ENCODE assay signal across 15 cellular contexts in genomic region chr1:108503062-108503740, GRCh38. TPM values are rescaled to one million over a fixed set of nuclear protein-coding genes. Genes with fewer than 3 reads are reported as not detected.
A peak's percentile ranks its signal among the peaks of the same experiment; 100 is the strongest.
DNase-seq lines count a peak whose midpoint lies in the region; ATAC-seq, FAIRE-seq and TF ChIP-seq lines count a peak whose summit lies in the region.
"Had no signal": no experiment of that assay in that cellular context is flagged by ENCODE, and none has a peak within 500 bp of the region (broad histone marks: within the 10 kb centered on the region; RNA-seq: fewer than 3 reads in every experiment).

No MANE protein-coding gene starts in this region.

- TF ChIP-seq EP300 in H1 (IDR thresholded peaks at IDR 0.05; ENCODE audit: borderline replicate concordance in 1 of 2, low read depth in 2 of 2, low read length in 2 of 2): no peak

- H2AFZ ChIP-seq in H1 (ENCODE audit: low read length) (0 out of 2 replicates have a peak overlapping the region, but pooled peaks have one; percentile 3), neural progenitor cell (replicated peaks) (no peak overlapping the region)

- no peak overlapping the region for H2AK5ac ChIP-seq in H1 (ENCODE audit: low read depth, low read length)

- H3K23ac ChIP-seq in H1 (ENCODE audit: insufficient read length): no peak overlapping the region

- H3K79me2 ChIP-seq in H1 (ENCODE audit: control insufficient read depth in 1 of 2, insufficient read depth in 2 of 2, low read length in 2 of 2) (no peaks in the 10 kb centered on the region), neural progenitor cell (ENCODE audit: low read depth) (no peaks in the 10 kb centered on the region)

- no peak overlapping the region for H2BK12ac ChIP-seq in H1 (ENCODE audit: low read depth, low read length)

- H4K8ac ChIP-seq in H1 (ENCODE audit: extremely low read depth, insufficient read depth, low read length): no peak overlapping the region

- peaks cover 4% of the 10 kb centered on the region; the same call in 1 of the 2 replicates for H3K23me2 ChIP-seq in H1 (ENCODE audit: low read depth, low read length)

- no peak overlapping the region for H2BK5ac ChIP-seq in H1 (ENCODE audit: low read depth, low read length)

- TF ChIP-seq CTCF in H1 (IDR thresholded peaks at IDR 0.05; ENCODE audit: control extremely low read depth in 1 of 3, insufficient read depth in 1 of 3, low read depth in 1 of 3, low read length in 3 of 3) (no peak), neural progenitor cell (IDR thresholded peaks at IDR 0.05) (no peak)

- H3K36me3 ChIP-seq in H1 (ENCODE audit: control insufficient read depth in 2 of 4, insufficient read depth in 4 of 4, low read length in 3 of 4): no peaks in the 10 kb centered on the region
- H3K36me3 ChIP-seq in neural progenitor cell: no peaks in the 10 kb centered on the region

- H3K4me3 Mint-ChIP-seq in neural progenitor cell: no peak overlapping the region
- H3K4me3 Mint-ChIP-seq: activated CD8-positive, alpha-beta T cell treated with anti-CD3 and anti-CD28 coated beads, Interleukin-2, amount 10 ng/mL, durations not matched to agents 7 days and 5 days; nephron progenitor cell had no signal

- H3F3A ChIP-seq in neural progenitor cell (ENCODE audit: low read depth): no peaks in the 10 kb centered on the region

- POLR2A ChIA-PET in H1 (lab: Charles Lee; ENCODE audit: partially characterized antibody): interaction anchor here (1.2 kb wide), 1 partner anchor 57 kb away, joined by 3 read pairs; the partner anchor contains the start of gene EEIG2

- WGBS in H1 (ENCODE audit: extremely low coverage in 1 of 2, insufficient coverage in 1 of 2, insufficient read length in 1 of 2, insufficient replicate concordance in 2 of 2, low coverage in 1 of 2, low lambda C conversion rate in 2 of 2, missing lambda C conversion rate in 1 of 2), 2 experiments: 86% methylated on average over 5 of the region's 5 CpGs; no CpG with 5 or more reads in 1 of the 2 experiments

- no peak for FAIRE-seq in H1 (lab: Jason Lieb, UNC)

- DNase-seq in ELF-1 (ENCODE audit: low read depth, low spot score): peak; percentile 81
- DNase-seq in NCI-H460 (ENCODE audit: extremely low read depth, low read depth): peak; percentile 48
- DNase-seq in H1 (ENCODE audit: low read depth in 1 of 2, low spot score in 2 of 2): peak in 1 of 2 experiments; percentile 17
- peak; percentile 12 for DNase-seq in neural progenitor cell (ENCODE audit: low spot score)
- DNase-seq in NCI-H446 treated with DMSO at 0.1 percent for 48 hours (lab: John Stamatoyannopoulos, UW): no peak
- DNase-seq in activated CD4-positive, alpha-beta T cell treated with anti-CD3 and anti-CD28 coated beads, Interleukin-2, amount 50 U/mL, for 48 hours: no peak
- no peak for DNase-seq in central memory CD4-positive, alpha-beta T cell
- DNase-seq: activated CD8-positive, alpha-beta T cell treated with anti-CD3 and anti-CD28 coated beads, Interleukin-2, amount 10 ng/mL, durations not matched to agents 7 days and 5 days; anterior cingulate cortex; GDM1; NCI-H187 treated with DMSO at 0.1 percent for 48 hours; nephron progenitor cell; RPMI8226; stimulated activated naive CD8-positive, alpha-beta T cell treated with anti-CD3 and anti-CD28 coated beads, Interleukin-15, Interleukin-2, amounts not matched to agents 100 U/mL and 50 U/mL, for 24 hours had no signal

- H3K9me3 Mint-ChIP-seq in neural progenitor cell: no peaks in the 10 kb centered on the region
- H3K9me3 Mint-ChIP-seq: nephron progenitor cell had no signal

- no peak overlapping the region; the same call in 1 of the 2 replicates for H2BK20ac ChIP-seq in H1 (ENCODE audit: low read length)

- CTCF ChIA-PET in H1 (lab: Charles Lee; ENCODE audit: partially characterized antibody): interaction anchor here (1.2 to 2.3 kb wide), 2 partner anchors 58 to 206 kb away, joined by 3 to 13 read pairs; partner anchors contain the start of gene EEIG2

- H3K14ac ChIP-seq in H1 (ENCODE audit: insufficient read length): no peak overlapping the region

- no peak overlapping the region for H3K27ac Mint-ChIP-seq in neural progenitor cell
- H3K27ac Mint-ChIP-seq: activated CD8-positive, alpha-beta T cell treated with anti-CD3 and anti-CD28 coated beads, Interleukin-2, amount 10 ng/mL, durations not matched to agents 7 days and 5 days; nephron progenitor cell had no signal

- H3K4me1 ChIP-seq in H1 (replicated peaks in 1 of 4; ENCODE audit: control insufficient read depth in 3 of 4, insufficient read depth in 4 of 4, low read length in 3 of 4) (peaks cover 0 to 7% (median 0%) of the 10 kb centered on the region in 4 experiments; a peak in 1 of 7 replicates), neural progenitor cell (no peaks in the 10 kb centered on the region)

- H3K27me3 ChIP-seq in H1 (replicated peaks in 1 of 4; ENCODE audit: control insufficient read depth in 3 of 4, extremely low read depth in 1 of 4, insufficient read depth in 3 of 4, low read length in 3 of 4): no peaks in the 10 kb centered on the region
- H3K27me3 ChIP-seq in neural progenitor cell: no peaks in the 10 kb centered on the region

- no peak overlapping the region for H3K27ac ChIP-seq in H1 (ENCODE audit: low read depth, low read length)
- no peak overlapping the region for H3K27ac ChIP-seq in neural progenitor cell

- no peak overlapping the region for H3K56ac ChIP-seq in H1 (replicated peaks; ENCODE audit: insufficient read length, low read depth, low read length)

- TF ChIP-seq POLR2A in H1 (IDR thresholded peaks at IDR 0.05; ENCODE audit: control extremely low read depth in 1 of 2, low read depth in 2 of 2, low read length in 2 of 2): no peak

- H3K4me2 ChIP-seq in H1 (ENCODE audit: insufficient read depth in 1 of 2, low read depth in 2 of 2, low read length in 2 of 2) (no peak overlapping the region), neural progenitor cell (no peak overlapping the region)

- no peaks in the 10 kb centered on the region for H3K79me1 ChIP-seq in H1 (ENCODE audit: low read depth, low read length)

- H4K5ac ChIP-seq in H1 (ENCODE audit: insufficient read length, low read depth, low read length): no peak overlapping the region

- H4K91ac ChIP-seq in H1 (replicated peaks; ENCODE audit: insufficient read length, low read length): no peak overlapping the region

- no peak for ATAC-seq in esophagus mucosa
- ATAC-seq: activated CD8-positive, alpha-beta T cell treated with anti-CD3 and anti-CD28 coated beads, Interleukin-2, amount 10 ng/mL, durations not matched to agents 7 days and 5 days; stimulated activated naive CD8-positive, alpha-beta T cell treated with anti-CD3 and anti-CD28 coated beads, Interleukin-15, Interleukin-2, amounts not matched to agents 100 U/mL and 50 U/mL, for 24 hours had no signal

- no peak overlapping the region for H2BK120ac ChIP-seq in H1 (replicated peaks; ENCODE audit: low read depth, low read length)

- H3K9me3 ChIP-seq in H1 (ENCODE audit: insufficient read depth in 2 of 2, low read depth in 1 of 2, low read length in 1 of 2): no peaks in the 10 kb centered on the region
- no peaks in the 10 kb centered on the region for H3K9me3 ChIP-seq in neural progenitor cell (ENCODE audit: low read depth)

- no peaks in the 10 kb centered on the region for H3K27me3 Mint-ChIP-seq in neural progenitor cell (ENCODE audit: insufficient read depth, low read depth)

- no peak overlapping the region for H3K4ac ChIP-seq in H1 (replicated peaks; ENCODE audit: insufficient read length, low read depth, low read length)

- no peak overlapping the region for H3K9ac ChIP-seq in H1 (replicated peaks in 1 of 4; ENCODE audit: extremely low read depth in 1 of 4, low read depth in 3 of 4, low read length in 3 of 4)
- no peak overlapping the region for H3K9ac ChIP-seq in neural progenitor cell

- no peak overlapping the region for H3K18ac ChIP-seq in H1 (ENCODE audit: extremely low read depth, low read length)

- peaks cover 8% of the 10 kb centered on the region for H3K4me1 Mint-ChIP-seq in neural progenitor cell
- H3K4me1 Mint-ChIP-seq: nephron progenitor cell had no signal

- no peak for TF ChIP-seq RAD21 in H1 (IDR thresholded peaks at IDR 0.05 in 1 of 2, conservative IDR thresholded peaks at IDR 0.05 in 1 of 2; ENCODE audit: low read depth in 2 of 2, low read length in 2 of 2)

- H4K20me1 ChIP-seq in H1 (replicated peaks in 1 of 2; ENCODE audit: control insufficient read depth in 1 of 2, insufficient read depth in 2 of 2, low read length in 2 of 2): no peaks in the 10 kb centered on the region
- H4K20me1 ChIP-seq in neural progenitor cell (ENCODE audit: low read depth): no peaks in the 10 kb centered on the region

- no peak overlapping the region for H3K4me3 ChIP-seq in H1 (ENCODE audit: extremely low read depth in 1 of 4, insufficient read depth in 2 of 4, low read depth in 3 of 4, low read length in 4 of 4)
- no peak overlapping the region for H3K4me3 ChIP-seq in neural progenitor cell

- H3K36me3 Mint-ChIP-seq in neural progenitor cell: no peaks in the 10 kb centered on the region

- no peak overlapping the region for H2BK15ac ChIP-seq in H1 (ENCODE audit: low read length)

RNA-seq across cellular contexts. Expression of gene NBPF6, which starts 53.1 kb away (rescaled TPM):
- total RNA-seq in NCI-H460 (2014; rRNA removed; shearing (Covaris generic)): not detected in 2 replicates
- not detected in 2 replicates for polyA plus RNA-seq in NCI-H460 (2014; cell fraction: nucleus; rRNA removed)
- total RNA-seq in H1 (2021; fragmentation: NEBNext Ultra II Directional; extraction: Animal tissue kit (Norgen Biotek cat#: 25700)): not detected in 2 replicates
- polyA plus RNA-seq in H1 (2011; rRNA removed): not detected in 2 replicates
- polyA plus RNA-seq in H1 (2011; cell fraction: cytosol; rRNA removed): not detected
- 0.04 TPM for polyA plus RNA-seq in H1 (2011; cell fraction: nucleus; rRNA removed)
- polyA plus RNA-seq in H1 (2012, experiment 1 of 2): not detected in 4 replicates
- polyA plus RNA-seq in H1 (2012, experiment 2 of 2): not detected
- not detected for polyA plus RNA-seq in H1 (2013, experiment 1 of 2)
- polyA plus RNA-seq in H1 (2013, experiment 2 of 2): not detected
- not detected in 2 replicates for polyA minus RNA-seq in H1 (2011; rRNA and poly(A)+ RNA removed)
- polyA minus RNA-seq in H1 (2011; cell fraction: cytosol; rRNA and poly(A)+ RNA removed): not detected
- not detected for polyA minus RNA-seq in H1 (2011; cell fraction: nucleus; rRNA and poly(A)+ RNA removed)
- total RNA-seq in neural progenitor cell (ENCODE audit: low replicate concordance): not detected in 2 replicates
- not detected for total RNA-seq in esophagus mucosa
- total RNA-seq: activated CD8-positive, alpha-beta T cell treated with anti-CD3 and anti-CD28 coated beads, Interleukin-2, amount 10 ng/mL, durations not matched to agents 7 days and 5 days had no signal

RNA-seq across cellular contexts. Expression of gene EEIG2, which starts 56.7 kb away (rescaled TPM):
- total RNA-seq in NCI-H460 (2014; rRNA removed; shearing (Covaris generic)): 21.7 and 22.9 TPM in 2 replicates
- 9.0 and 13.6 TPM in 2 replicates for polyA plus RNA-seq in NCI-H460 (2014; cell fraction: nucleus; rRNA removed)
- 18.1 and 20.1 TPM in 2 replicates for total RNA-seq in H1 (2021; fragmentation: NEBNext Ultra II Directional; extraction: Animal tissue kit (Norgen Biotek cat#: 25700))
- polyA plus RNA-seq in H1 (2011; rRNA removed): 2.7 and 6.1 TPM in 2 replicates
- 5.6 TPM for polyA plus RNA-seq in H1 (2011; cell fraction: cytosol; rRNA removed)
- polyA plus RNA-seq in H1 (2011; cell fraction: nucleus; rRNA removed): 5.8 TPM
- 6.0 to 11.6 TPM (median 7.0 TPM) in 4 replicates for polyA plus RNA-seq in H1 (2012, experiment 1 of 2)
- 0.64 TPM for polyA plus RNA-seq in H1 (2012, experiment 2 of 2)
- 9.6 TPM for polyA plus RNA-seq in H1 (2013, experiment 1 of 2)
- polyA plus RNA-seq in H1 (2013, experiment 2 of 2): 8.6 TPM
- polyA minus RNA-seq in H1 (2011; rRNA and poly(A)+ RNA removed): 15.8 and 18.7 TPM in 2 replicates
- 8.8 TPM for polyA minus RNA-seq in H1 (2011; cell fraction: cytosol; rRNA and poly(A)+ RNA removed)
- polyA minus RNA-seq in H1 (2011; cell fraction: nucleus; rRNA and poly(A)+ RNA removed): 27.8 TPM
- total RNA-seq in neural progenitor cell (ENCODE audit: low replicate concordance): 6.6 and 8.8 TPM in 2 replicates
- 3.4 TPM for total RNA-seq in esophagus mucosa

Comparison
In these comparisons a context has a peak if more than half of its experiments do, and no peak if none do; other contexts are left out.
1. DNase-seq: peak in ELF-1 (single experiment), NCI-H460 (single experiment) and neural progenitor cell (single experiment); none in NCI-H446 treated with DMSO at 0.1 percent for 48 hours (single experiment), activated CD4-positive, alpha-beta T cell treated with anti-CD3 and anti-CD28 coated beads, Interleukin-2, amount 50 U/mL, for 48 hours (0 of 2) and central memory CD4-positive, alpha-beta T cell (single experiment).